In genomic region chr3:66409771-66410355, GRCh38 we compare ENCODE assay signal across 1 cellular context.
TF ChIP-seq lines count a peak whose summit lies in the region.

No MANE protein-coding gene starts in this region.

TF ChIP-seq in K562, 482 proteins besides CTCF, POLR2A, EP300 and RAD21 (continued from another document):
- TF ChIP-seq MITF (IDR thresholded peaks at IDR 0.05) (no peak), CEBPZ (IDR thresholded peaks at IDR 0.05; ENCODE audit: borderline replicate concordance, low read depth, low read length) (no peak), ZNF699 (CRISPR knock-in tag; IDR thresholded peaks at IDR 0.05; ENCODE audit: insufficient replicate concordance) (no peak), ZKSCAN3 (CRISPR knock-in tag; IDR thresholded peaks at IDR 0.05) (no peak), BRD9 (IDR thresholded peaks at IDR 0.05; ENCODE audit: low read depth, partially characterized antibody) (no peak), ZNF583 (CRISPR knock-in tag; IDR thresholded peaks at IDR 0.05) (no peak), HMGXB4 (CRISPR knock-in tag; IDR thresholded peaks at IDR 0.05) (no peak), CBFA2T2 (conservative IDR thresholded peaks at IDR 0.05) (no peak)
